In the genomic region with DNA sequence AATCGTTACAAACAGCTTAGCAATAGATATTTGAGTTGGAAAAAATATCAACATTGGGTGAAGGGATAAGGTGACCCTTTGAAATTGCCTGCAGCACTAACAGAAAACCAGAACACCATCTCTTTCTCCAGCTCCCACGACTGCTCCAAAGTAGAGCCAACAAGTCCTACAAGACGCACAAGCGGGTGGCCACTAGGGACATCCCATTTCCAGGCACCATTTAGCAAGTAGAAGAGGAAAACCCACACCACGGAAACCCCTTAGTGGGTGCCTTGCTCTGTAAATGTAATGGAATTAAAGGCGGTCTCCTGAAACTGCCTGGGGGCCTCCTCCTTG, we compare ENCODE assay signal across 12 cellular contexts. TPM values are rescaled to one million over a fixed set of nuclear protein-coding genes. Genes with fewer than 3 reads are reported as not detected.
DNase-seq lines count a peak whose midpoint lies in the region; ATAC-seq and TF ChIP-seq lines count a peak whose summit lies in the region.
"Had no signal": no experiment of that assay in that cellular context is flagged by ENCODE, and none has a peak within 500 bp of the region (broad histone marks: within the 10 kb centered on the region; RNA-seq: fewer than 3 reads in every experiment).

No MANE protein-coding gene starts in this region.

- TF ChIP-seq EP300 in neural cell (conservative IDR thresholded peaks at IDR 0.05; ENCODE audit: poor library complexity, severe bottlenecking), result no peak

- H3K4me3 ChIP-seq in fibroblast of lung (replicated peaks in 1 of 4; ENCODE audit: control extremely low read depth in 1 of 4, insufficient read depth in 1 of 4, low read depth in 3 of 4, low read length in 4 of 4) (peak overlapping the region; percentile 52 to 68 (median 59)), neural cell (ENCODE audit: low read length) (peak overlapping the region; percentile 74)
- H3K4me3 ChIP-seq: BLaER1 treated with 17β-estradiol and CSF1 and Interleukin-3, amounts not matched to agents 10 nM and 100 nM had no signal

- H3K27ac ChIP-seq in fibroblast of lung (ENCODE audit: insufficient read depth, low read length) (peak overlapping the region; percentile 14), neural cell (ENCODE audit: low read length) (no peak overlapping the region)
- H3K27ac ChIP-seq: BLaER1 treated with 17β-estradiol and CSF1 and Interleukin-3, amounts not matched to agents 10 nM and 100 nM had no signal

- H3K79me2 ChIP-seq in fibroblast of lung (ENCODE audit: control insufficient read depth, insufficient read depth, low read length) (no peaks in the 10 kb centered on the region), neural cell (replicated peaks; ENCODE audit: insufficient read depth, low read length) (no peaks in the 10 kb centered on the region)

- no peaks in the 10 kb centered on the region for H3K36me3 Mint-ChIP-seq in activated T-cell treated with anti-CD3 and anti-CD28 coated beads, Interleukin-2, amount 50 U/mL, for 4 hours (ENCODE audit: insufficient read depth)

- no peak overlapping the region for H3K9ac ChIP-seq in fibroblast of lung (ENCODE audit: insufficient read depth, low read length)
- no peak overlapping the region for H3K9ac ChIP-seq in neural cell (ENCODE audit: low read length)
- H3K9ac ChIP-seq: BLaER1 treated with 17β-estradiol and CSF1 and Interleukin-3, amounts not matched to agents 10 nM and 100 nM had no signal

- H3K4me3 Mint-ChIP-seq in stimulated activated naive CD8-positive, alpha-beta T cell treated with anti-CD3 and anti-CD28 coated beads, Interleukin-15, amount 100 ng/mL, for 72 hours, result peak overlapping the region; percentile 49 to 73
- no peak overlapping the region for H3K4me3 Mint-ChIP-seq in activated T-cell treated with anti-CD3 and anti-CD28 coated beads, Interleukin-2, amount 50 U/mL, for 4 hours
- H3K4me3 Mint-ChIP-seq: activated T-helper 17 cell treated with anti-CD3 and anti-CD28 coated beads, Interleukin-2, amount 50 U/mL, for 72 hours had no signal

- intact Hi-C loops in posterior vena cava (cut with DNase I), result loop anchor here in 1 of 2 donors (2.0 kb wide), 1 partner anchor 29 kb away; no protein-coding TSS in a partner anchor

- H3K27me3 ChIP-seq in fibroblast of lung (ENCODE audit: control insufficient read depth, insufficient read depth, low read length) (no peaks in the 10 kb centered on the region), neural cell (ENCODE audit: insufficient read depth, low read depth, low read length) (peaks cover 44% of the 10 kb centered on the region)

- H3K36me3 ChIP-seq in fibroblast of lung (ENCODE audit: control insufficient read depth, insufficient read depth, low read length), result no peaks in the 10 kb centered on the region
- no peaks in the 10 kb centered on the region for H3K36me3 ChIP-seq in neural cell (ENCODE audit: insufficient read depth, low read length)
- H3K36me3 ChIP-seq: BLaER1 treated with 17β-estradiol and CSF1 and Interleukin-3, amounts not matched to agents 10 nM and 100 nM; MG63 had no signal

- CTCF ChIA-PET in GM10248 (lab: Yijun Ruan, JAX), result interaction anchor here (1.0 to 1.2 kb wide), 2 partner anchors 10 to 81 kb away, joined by 3 to 4 read pairs; no protein-coding TSS in a partner anchor

- H3K9me3 ChIP-seq in fibroblast of lung (ENCODE audit: control insufficient read depth, insufficient read depth, low read depth, low read length) (no peaks in the 10 kb centered on the region), neural cell (ENCODE audit: low read length) (no peaks in the 10 kb centered on the region)
- H3K9me3 ChIP-seq: MG63 had no signal

- TF ChIP-seq RAD21 in neural cell (conservative IDR thresholded peaks at IDR 0.05), result no peak

- TF ChIP-seq CTCF in fibroblast of lung (conservative IDR thresholded peaks at IDR 0.05 in 1 of 2, IDR thresholded peaks at IDR 0.05 in 1 of 2; ENCODE audit: low read depth in 1 of 2, low read length in 2 of 2), result peak; percentile 2 to 27
- no peak for TF ChIP-seq CTCF in neural cell (IDR thresholded peaks at IDR 0.05; ENCODE audit: poor library complexity, severe bottlenecking)
- no peak for TF ChIP-seq CTCF in GM10248 (IDR thresholded peaks at IDR 0.05; ENCODE audit: control extremely low read depth, extremely low read depth, low read depth, missing control alignments)

- H3K4me1 ChIP-seq in fibroblast of lung (ENCODE audit: control insufficient read depth, extremely low read depth, insufficient read depth, low read length), result no peaks in the 10 kb centered on the region
- H3K4me1 ChIP-seq: BLaER1 treated with 17β-estradiol and CSF1 and Interleukin-3, amounts not matched to agents 10 nM and 100 nM had no signal

- H3K4me2 ChIP-seq in fibroblast of lung (ENCODE audit: extremely low read depth, insufficient read depth, low read length) (peak overlapping the region; percentile 68), neural cell (ENCODE audit: low read length) (no peak overlapping the region)
- H3K4me2 ChIP-seq: BLaER1 treated with 17β-estradiol and CSF1 and Interleukin-3, amounts not matched to agents 10 nM and 100 nM had no signal

- no peak for DNase-seq in stimulated activated naive CD8-positive, alpha-beta T cell treated with anti-CD3 and anti-CD28 coated beads, Interleukin-15, amount 100 ng/mL, for 72 hours
- DNase-seq in stimulated activated naive CD8-positive, alpha-beta T cell treated with anti-CD3 and anti-CD28 coated beads, Interleukin-15, Interleukin-2, amounts not matched to agents 100 U/mL and 50 U/mL, for 24 hours, result no peak
- DNase-seq in fibroblast of lung (ENCODE audit: low read depth in 2 of 2), result peak in 1 of 2 donors; percentile 22
- no peak for DNase-seq in posterior vena cava (ENCODE audit: low spot score)
- no peak for DNase-seq in GM10248 (ENCODE audit: extremely low spot score)
- DNase-seq in activated T-cell treated with anti-CD3 and anti-CD28 coated beads, Interleukin-2, amount 50 U/mL, for 4 hours, result no peak
- no peak for DNase-seq in SIG-M5 treated with dmso at 0.1 percent for 504 hours (lab: John Stamatoyannopoulos, UW; ENCODE audit: unreplicated experiment)
- DNase-seq: MG63; NK-92 treated with Interleukin-12 subunit alpha and Interleukin-12 subunit beta, amount 100 ng/mL, for 24 hours had no signal

- no peak overlapping the region for H3K27ac Mint-ChIP-seq in stimulated activated naive CD8-positive, alpha-beta T cell treated with anti-CD3 and anti-CD28 coated beads, Interleukin-15, amount 100 ng/mL, for 72 hours
- H3K27ac Mint-ChIP-seq: activated T-helper 17 cell treated with anti-CD3 and anti-CD28 coated beads, Interleukin-2, amount 50 U/mL, for 72 hours had no signal

- POLR2A ChIA-PET in GM10248 (lab: Yijun Ruan, JAX), result no interaction called here

- no peaks in the 10 kb centered on the region for H3F3A ChIP-seq in neural cell (ENCODE audit: insufficient read depth, low read length, poor library complexity, severe bottlenecking)

- H2AFZ ChIP-seq in fibroblast of lung (ENCODE audit: low read length) (peak overlapping the region; percentile 46), neural cell (ENCODE audit: low read depth, low read length) (no peak overlapping the region)

- no peak for ATAC-seq in stimulated activated naive CD8-positive, alpha-beta T cell treated with anti-CD3 and anti-CD28 coated beads, Interleukin-15, amount 100 ng/mL, for 72 hours
- ATAC-seq in stimulated activated naive CD8-positive, alpha-beta T cell treated with anti-CD3 and anti-CD28 coated beads, Interleukin-15, Interleukin-2, amounts not matched to agents 100 U/mL and 50 U/mL, for 24 hours, result no peak
- no peak for ATAC-seq in activated T-cell treated with anti-CD3 and anti-CD28 coated beads, Interleukin-2, amount 50 U/mL, for 4 hours
- ATAC-seq: activated T-helper 17 cell treated with anti-CD3 and anti-CD28 coated beads, Interleukin-2, amount 50 U/mL, for 72 hours had no signal

- peaks cover 22% of the 10 kb centered on the region for H3K4me1 Mint-ChIP-seq in stimulated activated naive CD8-positive, alpha-beta T cell treated with anti-CD3 and anti-CD28 coated beads, Interleukin-15, amount 100 ng/mL, for 72 hours
- H3K4me1 Mint-ChIP-seq in activated T-cell treated with anti-CD3 and anti-CD28 coated beads, Interleukin-2, amount 50 U/mL, for 4 hours (ENCODE audit: low read depth), result peaks cover 2% of the 10 kb centered on the region
- H3K4me1 Mint-ChIP-seq: activated T-helper 17 cell treated with anti-CD3 and anti-CD28 coated beads, Interleukin-2, amount 50 U/mL, for 72 hours had no signal

- H3K9me3 Mint-ChIP-seq in stimulated activated naive CD8-positive, alpha-beta T cell treated with anti-CD3 and anti-CD28 coated beads, Interleukin-15, amount 100 ng/mL, for 72 hours, result no peaks in the 10 kb centered on the region
- H3K9me3 Mint-ChIP-seq in activated T-cell treated with anti-CD3 and anti-CD28 coated beads, Interleukin-2, amount 50 U/mL, for 4 hours, result no peaks in the 10 kb centered on the region
- H3K9me3 Mint-ChIP-seq: activated T-helper 17 cell treated with anti-CD3 and anti-CD28 coated beads, Interleukin-2, amount 50 U/mL, for 72 hours had no signal

- H3K27me3 Mint-ChIP-seq in stimulated activated naive CD8-positive, alpha-beta T cell treated with anti-CD3 and anti-CD28 coated beads, Interleukin-15, amount 100 ng/mL, for 72 hours, result peaks cover 70% of the 10 kb centered on the region
- peaks cover 39% of the 10 kb centered on the region for H3K27me3 Mint-ChIP-seq in activated T-cell treated with anti-CD3 and anti-CD28 coated beads, Interleukin-2, amount 50 U/mL, for 4 hours (ENCODE audit: low read depth)

- H4K20me1 ChIP-seq in fibroblast of lung (ENCODE audit: control insufficient read depth, extremely low read depth, insufficient read depth, low read length) (no peaks in the 10 kb centered on the region), neural cell (ENCODE audit: insufficient read depth) (no peaks in the 10 kb centered on the region)
- H4K20me1 ChIP-seq: BLaER1 treated with 17β-estradiol and CSF1 and Interleukin-3, amounts not matched to agents 10 nM and 100 nM had no signal

- no peaks in the 10 kb centered on the region for H3K9me2 ChIP-seq in neural cell (ENCODE audit: insufficient read depth, low read length)

TF ChIP-seq in neural cell, 6 proteins besides CTCF, POLR2A, EP300 and RAD21 (continues in another document):
- TF ChIP-seq SMC3 (conservative IDR thresholded peaks at IDR 0.05; ENCODE audit: poor library complexity) (no peak), TAF1 (IDR thresholded peaks at IDR 0.05; ENCODE audit: low read depth) (no peak), POLR2AphosphoS5 (IDR thresholded peaks at IDR 0.05) (no peak)

RNA-seq across cellular contexts. Expression of a gene that starts 1.9 kb away (rescaled TPM):
- total RNA-seq in fibroblast of lung (6.9 and 11.7 TPM in 2 replicates), posterior vena cava (10 to 100 TPM; 19.6 to 20.2 TPM)
- polyA plus RNA-seq in fibroblast of lung (5.9 and 11.5 TPM in 2 replicates), neural cell (0.40 TPM in 1 of 2 replicates, not detected in the other)
- polyA plus RNA-seq in fibroblast of lung (2012), result 4.9 and 8.2 TPM in 2 replicates
- polyA minus RNA-seq in fibroblast of lung (ENCODE audit: low replicate concordance) (20.6 and 26.5 TPM in 2 replicates), neural cell (0.58 and 0.73 TPM in 2 replicates)
- under 1 TPM in 2 of 3 donors, not detected in 1; 0.08 to 0.10 TPM for total RNA-seq in activated T-cell treated with anti-CD3 and anti-CD28 coated beads, Interleukin-2, amount 50 U/mL, for 4 hours
- total RNA-seq: activated T-helper 17 cell treated with anti-CD3 and anti-CD28 coated beads, Interleukin-2, amount 50 U/mL, for 72 hours had no signal

Comparison
In these comparisons a context has a peak if more than half of its experiments do, and no peak if none do; other contexts are left out.
1. CTCF ChIP-seq: peak in fibroblast of lung (2 of 2); none in neural cell (single experiment) and GM10248 (single experiment).